In genomic region chr17:82214012-82214628, GRCh38 we compare ENCODE assay signal across 10 cellular contexts. TPM values are rescaled to one million over a fixed set of nuclear protein-coding genes. Genes with fewer than 3 reads are reported as not detected.
DNase-seq lines count a peak whose midpoint lies in the region; ATAC-seq and TF ChIP-seq lines count a peak whose summit lies in the region.
"Had no signal": no experiment of that assay in that cellular context is flagged by ENCODE, and none has a peak within 500 bp of the region (broad histone marks: within the 10 kb centered on the region; RNA-seq: fewer than 3 reads in every experiment).

No MANE protein-coding gene starts in this region.

- H2BK20ac ChIP-seq in H9 (ENCODE audit: low read depth, low read length, poor library complexity, severe bottlenecking): no peak overlapping the region

- H3T11ph ChIP-seq in H9 (ENCODE audit: low read length): no peak overlapping the region

- no peak overlapping the region for H2BK5ac ChIP-seq in H9 (ENCODE audit: insufficient read length, low read length)

- H3K4me3 Mint-ChIP-seq in T-helper 2 cell treated with Interferon-gamma antibody and Interleukin-4, amounts not matched to agents 5 μg/mL and 100 μg/mL, for 36 hours: peak overlapping the region; percentile 69
- H3K4me3 Mint-ChIP-seq in H9: peak overlapping the region; percentile 39 to 68; a peak in 3 of 5 replicates
- peak overlapping the region; percentile 21 for H3K4me3 Mint-ChIP-seq in activated naive CD8-positive, alpha-beta T cell treated with anti-CD3 and anti-CD28 coated beads, Interleukin-2, amount 50 U/mL, for 24 hours

- no peaks in the 10 kb centered on the region for H3K36me3 ChIP-seq in neutrophil
- H3K36me3 ChIP-seq: right lobe of liver, thyroid gland had no signal

- H2BK12ac ChIP-seq in H9 (ENCODE audit: insufficient read length, low read depth, low read length): no peak overlapping the region

- no peaks in the 10 kb centered on the region for H3K9me3 Mint-ChIP-seq in T-helper 2 cell treated with Interferon-gamma antibody and Interleukin-4, amounts not matched to agents 5 μg/mL and 100 μg/mL, for 36 hours
- no peaks in the 10 kb centered on the region; a peak in 1 of 5 replicates for H3K9me3 Mint-ChIP-seq in H9
- H3K9me3 Mint-ChIP-seq in activated naive CD8-positive, alpha-beta T cell treated with anti-CD3 and anti-CD28 coated beads, Interleukin-2, amount 50 U/mL, for 24 hours: no peaks in the 10 kb centered on the region

- no peak overlapping the region for H3K4me2 ChIP-seq in H9 (ENCODE audit: insufficient read depth, insufficient read length, low read length)

- ATAC-seq in activated naive CD8-positive, alpha-beta T cell treated with anti-CD3 and anti-CD28 coated beads, Interleukin-2, amount 50 U/mL, for 24 hours: no peak
- no peak for ATAC-seq in HG03442 (IDR thresholded peaks at IDR 0.05; ENCODE audit: unreplicated experiment)

- no peaks in the 10 kb centered on the region for H3K79me2 ChIP-seq in H9 (ENCODE audit: insufficient read depth, low read length)

- peaks cover 7% of the 10 kb centered on the region for H3K23me2 ChIP-seq in H9 (ENCODE audit: insufficient read length, low read depth, low read length, poor library complexity, severe bottlenecking)

- H3K27me3 ChIP-seq in H9 (ENCODE audit: insufficient read depth, low read length) (peaks cover 4% of the 10 kb centered on the region), neutrophil (no peaks in the 10 kb centered on the region)
- H3K27me3 ChIP-seq: right lobe of liver, thyroid gland had no signal

- no peak overlapping the region for H2AFZ ChIP-seq in H9 (ENCODE audit: low read length)

- H3K79me1 ChIP-seq in H9 (ENCODE audit: insufficient read depth, low read depth, low read length, poor library complexity, severe bottlenecking): no peaks in the 10 kb centered on the region

- no peaks in the 10 kb centered on the region for H3K36me3 Mint-ChIP-seq in T-helper 2 cell treated with Interferon-gamma antibody and Interleukin-4, amounts not matched to agents 5 μg/mL and 100 μg/mL, for 36 hours (ENCODE audit: low read depth)
- H3K36me3 Mint-ChIP-seq in H9 (ENCODE audit: insufficient read depth in 1 of 3, low read depth in 3 of 3): no peaks in the 10 kb centered on the region
- H3K36me3 Mint-ChIP-seq in activated naive CD8-positive, alpha-beta T cell treated with anti-CD3 and anti-CD28 coated beads, Interleukin-2, amount 50 U/mL, for 24 hours (ENCODE audit: low read depth): no peaks in the 10 kb centered on the region

- no peak overlapping the region for H3K56ac ChIP-seq in H9 (ENCODE audit: insufficient read length, low read depth, low read length)

- no peaks in the 10 kb centered on the region for H4K20me1 ChIP-seq in H9 (ENCODE audit: control insufficient read depth, insufficient read depth, insufficient read length)

- WGBS in H9 (ENCODE audit: extremely low coverage, insufficient read length, low lambda C conversion rate): no CpG with 5 or more reads among the region's 11 CpGs

- no peak for DNase-seq in T-helper 2 cell treated with Interferon-gamma antibody and Interleukin-4, amounts not matched to agents 5 μg/mL and 100 μg/mL, for 36 hours (ENCODE audit: low spot score)
- no peak for DNase-seq in T-helper 2 cell
- no peak for DNase-seq in H9
- DNase-seq in activated naive CD8-positive, alpha-beta T cell treated with anti-CD3 and anti-CD28 coated beads, Interleukin-2, amount 50 U/mL, for 24 hours: no peak
- no peak for DNase-seq in LoVo (ENCODE audit: low spot score)
- no peak for DNase-seq in amniotic stem cell (lab: John Stamatoyannopoulos, UW)

- no peak overlapping the region for H3K27ac ChIP-seq in H9 (ENCODE audit: insufficient read length, low read depth, low read length)
- H3K27ac ChIP-seq in neutrophil: peak overlapping the region; percentile 100

- H4K5ac ChIP-seq in H9 (ENCODE audit: insufficient read length, low read depth, low read length): no peak overlapping the region

- H2AK5ac ChIP-seq in H9 (ENCODE audit: insufficient read length, low read length): no peak overlapping the region

- TF ChIP-seq CTCF in H9 (conservative IDR thresholded peaks at IDR 0.05): no peak
- no peak for TF ChIP-seq CTCF in neutrophil (IDR thresholded peaks at IDR 0.05)

- H3K4me1 ChIP-seq in H9 (ENCODE audit: insufficient read depth, low read length) (no peaks in the 10 kb centered on the region), neutrophil (ENCODE audit: control insufficient read depth in 1 of 2, insufficient read depth in 1 of 2, low read depth in 1 of 2, low read length in 1 of 2) (peaks cover 71 to 78% of the 10 kb centered on the region in 2 experiments)

- H2BK15ac ChIP-seq in H9 (ENCODE audit: low read depth, low read length): no peak overlapping the region

- H3K4me3 ChIP-seq in neutrophil (ENCODE audit: low read depth in 1 of 2, low read length in 1 of 2): no peak overlapping the region

- no peak overlapping the region for H3K14ac ChIP-seq in H9 (ENCODE audit: insufficient read depth, low read length)

- H3K27me3 Mint-ChIP-seq in T-helper 2 cell treated with Interferon-gamma antibody and Interleukin-4, amounts not matched to agents 5 μg/mL and 100 μg/mL, for 36 hours (ENCODE audit: low read depth): no peaks in the 10 kb centered on the region
- peaks cover 37% of the 10 kb centered on the region for H3K27me3 Mint-ChIP-seq in H9 (ENCODE audit: low read depth)
- H3K27me3 Mint-ChIP-seq in activated naive CD8-positive, alpha-beta T cell treated with anti-CD3 and anti-CD28 coated beads, Interleukin-2, amount 50 U/mL, for 24 hours: no peaks in the 10 kb centered on the region

- no peak overlapping the region for H3K4ac ChIP-seq in H9 (ENCODE audit: low read depth, low read length)

- no peak overlapping the region for H3K23ac ChIP-seq in H9 (ENCODE audit: insufficient read length, low read depth, low read length)

- no peak overlapping the region for H2BK120ac ChIP-seq in H9 (ENCODE audit: low read depth, low read length, poor library complexity, severe bottlenecking)

- peak overlapping the region; percentile 44 for H3K27ac Mint-ChIP-seq in T-helper 2 cell treated with Interferon-gamma antibody and Interleukin-4, amounts not matched to agents 5 μg/mL and 100 μg/mL, for 36 hours
- H3K27ac Mint-ChIP-seq in H9: no peak overlapping the region
- no peak overlapping the region for H3K27ac Mint-ChIP-seq in activated naive CD8-positive, alpha-beta T cell treated with anti-CD3 and anti-CD28 coated beads, Interleukin-2, amount 50 U/mL, for 24 hours

- no peak overlapping the region for H3K18ac ChIP-seq in H9 (ENCODE audit: insufficient read length, low read depth, low read length)

- no peak overlapping the region for H4K91ac ChIP-seq in H9 (ENCODE audit: insufficient read length, low read depth, low read length)

- H4K8ac ChIP-seq in H9 (replicated peaks; ENCODE audit: insufficient read length, low read depth, low read length): no peak overlapping the region

- no peak overlapping the region for H3K9ac ChIP-seq in H9 (ENCODE audit: extremely low read depth, insufficient read length, low read length)

- no peaks in the 10 kb centered on the region for H3K9me3 ChIP-seq in H9 (ENCODE audit: control insufficient read depth, low read depth, low read length)
- H3K9me3 ChIP-seq in neutrophil: no peaks in the 10 kb centered on the region
- H3K9me3 ChIP-seq: right lobe of liver, thyroid gland had no signal

- H3K4me1 Mint-ChIP-seq in T-helper 2 cell treated with Interferon-gamma antibody and Interleukin-4, amounts not matched to agents 5 μg/mL and 100 μg/mL, for 36 hours (ENCODE audit: low read depth): peaks cover 26% of the 10 kb centered on the region
- H3K4me1 Mint-ChIP-seq in H9: peaks cover 3 to 5% of the 10 kb centered on the region in 2 experiments
- peaks cover 40% of the 10 kb centered on the region for H3K4me1 Mint-ChIP-seq in activated naive CD8-positive, alpha-beta T cell treated with anti-CD3 and anti-CD28 coated beads, Interleukin-2, amount 50 U/mL, for 24 hours

RNA-seq across cellular contexts. Expression of gene CCDC57, which starts 1.5 kb away (rescaled TPM):
- total RNA-seq in H9 (2021): 11.0 and 14.6 TPM in 2 replicates

RNA-seq across cellular contexts. Expression of gene SLC16A3, which starts 14.7 kb away (rescaled TPM):
- 26.0 and 28.4 TPM in 2 replicates for total RNA-seq in H9 (2021)

RNA-seq across cellular contexts. Expression of gene CSNK1D, which starts 59.4 kb away (rescaled TPM):
- total RNA-seq in H9 (2021): 137 and 144 TPM in 2 replicates
